20 cellular contexts compared by ENCODE assay signal in genomic region chr16:53948326-53948725, GRCh38.
DNase-seq lines count a peak whose midpoint lies in the region; ATAC-seq, FAIRE-seq and TF ChIP-seq lines count a peak whose summit lies in the region.
"Had no signal": no experiment of that assay in that cellular context is flagged by ENCODE, and none has a peak within 500 bp of the region (broad histone marks: within the 10 kb centered on the region; RNA-seq: fewer than 3 reads in every experiment).

No MANE protein-coding gene starts in this region.

- H3K36me3 Mint-ChIP-seq in CD8-positive, alpha-beta T cell, result no peaks in the 10 kb centered on the region
- H3K36me3 Mint-ChIP-seq in T-helper 17 cell (ENCODE audit: low read depth), result no peaks in the 10 kb centered on the region
- H3K36me3 Mint-ChIP-seq in type B pancreatic cell, result no peaks in the 10 kb centered on the region
- H3K36me3 Mint-ChIP-seq: CD4-positive, alpha-beta memory T cell had no signal

- peak overlapping the region; percentile 6 for H3K27ac Mint-ChIP-seq in CD8-positive, alpha-beta T cell
- peak overlapping the region; percentile 6 for H3K27ac Mint-ChIP-seq in T-helper 17 cell
- H3K27ac Mint-ChIP-seq in type B pancreatic cell, result peak overlapping the region; percentile 28

- no peaks in the 10 kb centered on the region for H3K27me3 Mint-ChIP-seq in CD8-positive, alpha-beta T cell (ENCODE audit: low read depth)
- H3K27me3 Mint-ChIP-seq in T-helper 17 cell (no peaks in the 10 kb centered on the region), type B pancreatic cell (peaks cover 4% of the 10 kb centered on the region)
- H3K27me3 Mint-ChIP-seq: CD4-positive, alpha-beta memory T cell had no signal

- no peaks in the 10 kb centered on the region for H3K9me3 Mint-ChIP-seq in CD8-positive, alpha-beta T cell
- H3K9me3 Mint-ChIP-seq in type B pancreatic cell, result no peaks in the 10 kb centered on the region
- H3K9me3 Mint-ChIP-seq: CD4-positive, alpha-beta memory T cell had no signal

- no peaks in the 10 kb centered on the region for H3K27me3 ChIP-seq in CD8-positive, alpha-beta T cell (ENCODE audit: insufficient read depth, low read length)
- H3K27me3 ChIP-seq: BE2C had no signal

- CTCF ChIA-PET in CD8-positive, alpha-beta T cell (lab: Charles Lee), result interaction anchor here (0.6 kb wide), 1 partner anchor 652 kb away, joined by 3 read pairs; no protein-coding TSS in a partner anchor

- intact Hi-C loops in Right ventricle myocardium superior (cut with DNase I) (no loop called here), cardiac septum (cut with DNase I) (loop anchor here (5.0 kb wide), 1 partner anchor 984 kb away; the partner anchor contains the start of gene IRX5)
- intact Hi-C loops in CD8-positive, alpha-beta T cell (cut with DNase I, micrococcal nuclease), result loop anchor here in 1 of 2 experiments (10.0 kb wide), 1 partner anchor 1516 kb away; no protein-coding TSS in a partner anchor

- POLR2A ChIA-PET in CD8-positive, alpha-beta T cell (lab: Charles Lee), result no interaction called here

- H3K36me3 ChIP-seq in CD8-positive, alpha-beta T cell (ENCODE audit: insufficient read depth, low read length), result no peaks in the 10 kb centered on the region
- H3K36me3 ChIP-seq: BE2C had no signal

- no peak overlapping the region for H3K4me3 ChIP-seq in CD8-positive, alpha-beta T cell (ENCODE audit: low read depth, low read length)
- H3K4me3 ChIP-seq: GM12878, GM23248 had no signal

- peaks cover 12% of the 10 kb centered on the region for H3K4me1 ChIP-seq in CD8-positive, alpha-beta T cell (ENCODE audit: insufficient read depth, low read length)
- H3K4me1 ChIP-seq: BE2C had no signal

- H3K4me3 Mint-ChIP-seq in CD8-positive, alpha-beta T cell, result no peak overlapping the region
- H3K4me3 Mint-ChIP-seq in T-helper 17 cell (no peak overlapping the region), type B pancreatic cell (peak overlapping the region; percentile 12)
- H3K4me3 Mint-ChIP-seq: CD4-positive, alpha-beta memory T cell had no signal

- H3K27ac ChIP-seq in CD8-positive, alpha-beta T cell (ENCODE audit: low read depth, low read length), result no peak overlapping the region
- H3K27ac ChIP-seq: C4-2B, GM23248 had no signal

- H3K9me3 ChIP-seq in CD8-positive, alpha-beta T cell (ENCODE audit: low read length), result no peaks in the 10 kb centered on the region
- H3K9me3 ChIP-seq in T-helper 17 cell (ENCODE audit: control insufficient read depth, low read length, poor library complexity, severe bottlenecking), result no peaks in the 10 kb centered on the region
- H3K9me3 ChIP-seq: BE2C had no signal

- no peak for TF ChIP-seq CTCF in CD8-positive, alpha-beta T cell (IDR thresholded peaks at IDR 0.05)
- TF ChIP-seq CTCF in type B pancreatic cell (conservative IDR thresholded peaks at IDR 0.05), result no peak

- FAIRE-seq in frontal cortex (lab: Jason Lieb, UNC), result no peak
- FAIRE-seq: A204.1, D721Med, GM12878, GM18507, H54 had no signal

- DNase-seq in Right ventricle myocardium superior, result no peak
- no peak for DNase-seq in cardiac septum (ENCODE audit: low spot score)
- DNase-seq in CD8-positive, alpha-beta T cell, result no peak
- DNase-seq in T-helper 17 cell, result no peak
- no peak for DNase-seq in type B pancreatic cell (ENCODE audit: extremely low spot score, unreplicated experiment)
- DNase-seq in activated gamma-delta T cell treated with Interleukin-2 at 50 U/mL for 16 hours, result no peak
- DNase-seq in frontal cortex (ENCODE audit: low spot score in 2 of 2), result no peak
- DNase-seq: BE2C; CD4-positive, alpha-beta memory T cell; COR-L47; GM23248; IMR-90; KBM-7 had no signal

- H3K4me1 Mint-ChIP-seq in CD8-positive, alpha-beta T cell (ENCODE audit: low read depth), result peaks cover 29% of the 10 kb centered on the region
- peaks cover 22% of the 10 kb centered on the region for H3K4me1 Mint-ChIP-seq in T-helper 17 cell
- H3K4me1 Mint-ChIP-seq in type B pancreatic cell (ENCODE audit: unreplicated experiment), result peaks cover 33% of the 10 kb centered on the region

- ATAC-seq in Right ventricle myocardium superior (ENCODE audit: poor library complexity) (peak; percentile 45), T-helper 17 cell (no peak)
- ATAC-seq in CD8-positive, alpha-beta T cell, result no peak
- ATAC-seq: GM12878, HCT116 had no signal
